ENCODE assay signal across 9 cellular contexts in the genomic region with DNA sequence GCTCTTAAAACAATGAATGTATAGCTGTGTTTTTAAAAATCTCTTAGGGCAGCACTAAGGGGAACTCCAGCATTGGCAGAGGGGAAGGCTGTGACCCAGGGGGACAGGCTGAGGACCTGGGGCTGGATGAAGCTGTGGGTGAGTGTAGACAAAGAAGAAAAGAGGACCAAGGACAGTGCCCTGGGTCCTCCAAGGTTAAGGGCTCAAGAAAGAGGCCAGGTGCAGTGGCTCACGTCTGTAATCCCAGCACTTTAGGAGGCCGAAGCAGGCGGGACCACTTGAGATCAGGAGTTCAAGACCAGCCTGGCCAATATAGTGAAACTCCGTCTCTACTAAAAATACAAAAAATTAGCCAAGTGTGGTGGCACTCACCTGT. TPM values are rescaled to one million over a fixed set of nuclear protein-coding genes. Genes with fewer than 3 reads are reported as not detected.
DNase-seq lines count a peak whose midpoint lies in the region; ATAC-seq and TF ChIP-seq lines count a peak whose summit lies in the region.
"Not testable (repeated sequence)": the region's sequence is repeated elsewhere in the genome, so short reads cannot be mapped to it uniquely, and the experiment has no call there.
"Had no signal": no experiment of that assay in that cellular context is flagged by ENCODE, and none has a peak within 500 bp of the region (broad histone marks: within the 10 kb centered on the region; RNA-seq: fewer than 3 reads in every experiment).

No MANE protein-coding gene starts in this region.

- ATAC-seq in naive thymus-derived CD4-positive, alpha-beta T cell: not testable (repeated sequence)

- H3K36me3 ChIP-seq in BLaER1 (peaks cover 19% of the 10 kb centered on the region), spleen (peaks cover 0 to 22% (median 0%) of the 10 kb centered on the region in 6 donors)
- H3K36me3 ChIP-seq in SK-N-SH (replicated peaks in 1 of 2; ENCODE audit: control insufficient read depth in 1 of 2, insufficient read depth in 2 of 2, low read length in 1 of 2); naive thymus-derived CD4-positive, alpha-beta T cell (ENCODE audit: control insufficient read depth in 2 of 3, insufficient read depth in 3 of 3, low read length in 3 of 3): not testable (repeated sequence)

- not testable (repeated sequence) for TF ChIP-seq CTCF in SK-N-SH (IDR thresholded peaks at IDR 0.05); brain (conservative IDR thresholded peaks at IDR 0.05); glutamatergic neuron (IDR thresholded peaks at IDR 0.05; ENCODE audit: partially characterized antibody, unreplicated experiment); spleen (IDR thresholded peaks at IDR 0.05 in 8 of 11, conservative IDR thresholded peaks at IDR 0.05 in 3 of 11)

- not testable (repeated sequence) for H3K27ac ChIP-seq in BLaER1; SK-N-SH (ENCODE audit: low read depth in 2 of 2, low read length in 1 of 2)
- peak overlapping the region; percentile 55 for H3K27ac ChIP-seq in naive thymus-derived CD4-positive, alpha-beta T cell (ENCODE audit: low read depth, low read length)
- H3K27ac ChIP-seq in spleen: peak overlapping the region in 5 of 8 donors; percentile 61 to 89 (median 63)

- TF ChIP-seq EP300 in SK-N-SH (IDR thresholded peaks at IDR 0.05; ENCODE audit: borderline replicate concordance in 1 of 2, low read depth in 1 of 2, low read length in 1 of 2): not testable (repeated sequence)

- not testable (repeated sequence) for H3K9me3 Mint-ChIP-seq in activated T-cell treated with anti-CD3 and anti-CD28 coated beads, Interleukin-2, amount 50 U/mL, for 24 hours; brain; glutamatergic neuron (ENCODE audit: unreplicated experiment); naive thymus-derived CD4-positive, alpha-beta T cell

- not testable (repeated sequence) for H3K9me2 ChIP-seq in SK-N-SH

- H4K20me1 ChIP-seq in BLaER1 (peaks cover 34% of the 10 kb centered on the region), SK-N-SH (ENCODE audit: insufficient read depth) (peaks cover 34% of the 10 kb centered on the region)

- H3K4me2 ChIP-seq in BLaER1: peak overlapping the region; percentile 76
- H3K4me2 ChIP-seq in SK-N-SH: peak overlapping the region; percentile 69; the same call in 1 of the 2 replicates

- intact Hi-C loops in naive thymus-derived CD4-positive, alpha-beta T cell (cut with micrococcal nuclease): loop anchor here (1.0 to 2.0 kb wide), 3 partner anchors 9 to 101 kb away; partner anchors contain the start of genes CDC25B (in 1 of the 2), MAVS (in 1 of the 2) and PANK2 (in 1 of the 2)
- intact Hi-C loops in spleen (cut with DNase I; ENCODE audit: low total_unique reads): loop anchor here (2.0 kb wide), 1 partner anchor 31 kb away; no protein-coding TSS in a partner anchor

- H3K36me3 Mint-ChIP-seq in activated T-cell treated with anti-CD3 and anti-CD28 coated beads, Interleukin-2, amount 50 U/mL, for 24 hours (ENCODE audit: low read depth): peaks cover 25% of the 10 kb centered on the region
- not testable (repeated sequence) for H3K36me3 Mint-ChIP-seq in brain; glutamatergic neuron (ENCODE audit: unreplicated experiment); naive thymus-derived CD4-positive, alpha-beta T cell

- H3K9me3 ChIP-seq in BLaER1; SK-N-SH; naive thymus-derived CD4-positive, alpha-beta T cell (ENCODE audit: control insufficient read depth in 2 of 3, low read length in 3 of 3); spleen: not testable (repeated sequence)

- not testable (repeated sequence) for TF ChIP-seq POLR2A in spleen (IDR thresholded peaks at IDR 0.05)

- not testable (repeated sequence) for TF ChIP-seq RAD21 in SK-N-SH (IDR thresholded peaks at IDR 0.05; ENCODE audit: low read length)

- H3F3A ChIP-seq in SK-N-SH (replicated peaks; ENCODE audit: insufficient read depth): not testable (repeated sequence)

- peaks cover 36% of the 10 kb centered on the region for H3K79me2 ChIP-seq in SK-N-SH (ENCODE audit: insufficient read depth)

- peak overlapping the region; percentile 40 for H3K27ac Mint-ChIP-seq in activated T-cell treated with anti-CD3 and anti-CD28 coated beads, Interleukin-2, amount 50 U/mL, for 24 hours
- H3K27ac Mint-ChIP-seq in brain: peak overlapping the region; percentile 58 to 93 (median 76)
- not testable (repeated sequence) for H3K27ac Mint-ChIP-seq in glutamatergic neuron (ENCODE audit: unreplicated experiment)
- peak overlapping the region; percentile 0 to 82 (median 72) for H3K27ac Mint-ChIP-seq in naive thymus-derived CD4-positive, alpha-beta T cell

- not testable (repeated sequence) for H3K27me3 ChIP-seq in BLaER1; SK-N-SH (ENCODE audit: insufficient read depth); naive thymus-derived CD4-positive, alpha-beta T cell (ENCODE audit: control insufficient read depth in 2 of 2, insufficient read depth in 2 of 2, low read length in 2 of 2); spleen (replicated peaks in 1 of 7)

- H3K4me1 ChIP-seq in BLaER1: peaks cover 38% of the 10 kb centered on the region
- peaks cover 26 to 27% of the 10 kb centered on the region in 2 experiments; a peak in 3 of 4 replicates for H3K4me1 ChIP-seq in SK-N-SH (ENCODE audit: control insufficient read depth in 1 of 2, insufficient read depth in 2 of 2, low read depth in 1 of 2, low read length in 1 of 2)
- not testable (repeated sequence) for H3K4me1 ChIP-seq in naive thymus-derived CD4-positive, alpha-beta T cell (ENCODE audit: control insufficient read depth in 2 of 2, insufficient read depth in 2 of 2, low read length in 2 of 2)
- peaks cover 21 to 62% (median 50%) of the 10 kb centered on the region in 6 donors for H3K4me1 ChIP-seq in spleen

- CTCF ChIA-PET in SK-N-SH (lab: Yijun Ruan, JAX): interaction anchor here (0.6 to 6.4 kb wide), 17 partner anchors 8 to 584 kb away, joined by 3 to 161 read pairs (median 4); partner anchors contain the start of genes ADISSP, AP5S1 and CDC25B
- CTCF ChIA-PET in naive thymus-derived CD4-positive, alpha-beta T cell (lab: Charles Lee): interaction anchor here (0.7 to 8.4 kb wide), 9 partner anchors 19 to 297 kb away, joined by 3 to 82 read pairs (median 5); partner anchors contain the start of gene AP5S1

- H2AFZ ChIP-seq in SK-N-SH (ENCODE audit: low read depth): not testable (repeated sequence)

- peak overlapping the region; percentile 69 for H3K4me3 Mint-ChIP-seq in activated T-cell treated with anti-CD3 and anti-CD28 coated beads, Interleukin-2, amount 50 U/mL, for 24 hours
- H3K4me3 Mint-ChIP-seq in brain (peak overlapping the region; percentile 73 to 90 (median 83)), glutamatergic neuron (ENCODE audit: unreplicated experiment) (peak overlapping the region; percentile 61)
- H3K4me3 Mint-ChIP-seq in naive thymus-derived CD4-positive, alpha-beta T cell: peak overlapping the region in 9 of 10 donors; percentile 60 to 80 (median 73)

- DNase-seq in Jurkat, Clone E6-1 (ENCODE audit: low read depth, low spot score); SK-N-SH; activated T-cell treated with anti-CD3 and anti-CD28 coated beads, Interleukin-2, amount 50 U/mL, for 24 hours; glutamatergic neuron; naive thymus-derived CD4-positive, alpha-beta T cell: not testable (repeated sequence)
- peak; percentile 34 for DNase-seq in spleen

- POLR2A ChIA-PET in SK-N-SH (lab: Yijun Ruan, JAX): interaction anchor here (1.0 to 2.8 kb wide), 3 partner anchors 25 to 32 kb away, joined by 4 to 20 read pairs (median 14); partner anchors contain the start of gene AP5S1
- POLR2A ChIA-PET in naive thymus-derived CD4-positive, alpha-beta T cell (lab: Charles Lee): interaction anchor here (1.1 to 6.0 kb wide), 7 partner anchors 9 to 66 kb away, joined by 3 to 85 read pairs (median 8); partner anchors contain the start of genes ADISSP and AP5S1

- peak overlapping the region; percentile 93; the same call in 1 of the 2 replicates for H3K9ac ChIP-seq in BLaER1
- H3K9ac ChIP-seq in SK-N-SH: not testable (repeated sequence)

- H3K27me3 Mint-ChIP-seq in activated T-cell treated with anti-CD3 and anti-CD28 coated beads, Interleukin-2, amount 50 U/mL, for 24 hours; brain; glutamatergic neuron (ENCODE audit: unreplicated experiment): not testable (repeated sequence)
- H3K27me3 Mint-ChIP-seq in naive thymus-derived CD4-positive, alpha-beta T cell: peaks cover 0 to 12% (median 0%) of the 10 kb centered on the region in 5 donors

- H3K4me1 Mint-ChIP-seq in activated T-cell treated with anti-CD3 and anti-CD28 coated beads, Interleukin-2, amount 50 U/mL, for 24 hours (ENCODE audit: low read depth): peaks cover 38% of the 10 kb centered on the region
- H3K4me1 Mint-ChIP-seq in brain: peaks cover 49% of the 10 kb centered on the region
- H3K4me1 Mint-ChIP-seq in glutamatergic neuron (ENCODE audit: low read depth, unreplicated experiment): not testable (repeated sequence)
- peaks cover 26 to 39% (median 36%) of the 10 kb centered on the region in 7 donors for H3K4me1 Mint-ChIP-seq in naive thymus-derived CD4-positive, alpha-beta T cell

- H3K4me3 ChIP-seq in BLaER1: peak overlapping the region; percentile 89
- peak overlapping the region; percentile 62 for H3K4me3 ChIP-seq in Jurkat, Clone E6-1 (ENCODE audit: low read length)
- not testable (repeated sequence) for H3K4me3 ChIP-seq in SK-N-SH (ENCODE audit: low read depth in 2 of 2, low read length in 1 of 2)
- H3K4me3 ChIP-seq in naive thymus-derived CD4-positive, alpha-beta T cell (ENCODE audit: low read length): peak overlapping the region; percentile 29
- H3K4me3 ChIP-seq in spleen: peak overlapping the region in 1 of 8 donors; percentile 83

- WGBS in SK-N-SH (ENCODE audit: low lambda C conversion rate): 94% methylated on average over 4 of the region's 4 CpGs
- 81 to 92% (median 85%) methylated on average over 4 of the region's 4 CpGs for WGBS in spleen, 5 donors

RNA-seq across cellular contexts. Expression of gene CENPB, which starts 1.1 kb away (rescaled TPM):
- polyA plus RNA-seq in Jurkat, Clone E6-1 (2012; ENCODE audit: insufficient read depth, insufficient read length): 64.2 TPM
- polyA plus RNA-seq in SK-N-SH (2012; rRNA removed) (37.6 and 41.2 TPM in 2 replicates), brain (ENCODE audit: insufficient read depth, low read depth, low replicate concordance) (122 TPM), spleen (10 to 100 TPM; 24.8 to 56.9 (median 29.3) TPM)
- 29.8 and 39.9 TPM in 2 replicates for polyA plus RNA-seq in SK-N-SH (2012; cell fraction: cytosol; rRNA removed)
- 26.3 and 35.2 TPM in 2 replicates for polyA plus RNA-seq in SK-N-SH (2012; cell fraction: nucleus; rRNA removed)
- total RNA-seq in glutamatergic neuron (ENCODE audit: unreplicated experiment) (47.1 TPM), spleen (10 to 100 TPM; 41.8 to 84.7 (median 57.9) TPM)
- 10 to 100 TPM; 35.3 to 73.6 (median 50.0) TPM for total RNA-seq in naive thymus-derived CD4-positive, alpha-beta T cell
- 1 to 10 TPM; 1.3 to 1.8 TPM for polyA plus RNA-seq in naive thymus-derived CD4-positive, alpha-beta T cell

RNA-seq across cellular contexts. Expression of gene SPEF1, which starts 6.4 kb away (rescaled TPM):
- polyA plus RNA-seq in Jurkat, Clone E6-1 (2012; ENCODE audit: insufficient read depth, insufficient read length): not detected
- polyA plus RNA-seq in SK-N-SH (2012; rRNA removed): 1.6 and 1.8 TPM in 2 replicates
- 1.1 and 1.4 TPM in 2 replicates for polyA plus RNA-seq in SK-N-SH (2012; cell fraction: cytosol; rRNA removed)
- polyA plus RNA-seq in SK-N-SH (2012; cell fraction: nucleus; rRNA removed): 4.5 and 5.8 TPM in 2 replicates
- polyA plus RNA-seq in brain (ENCODE audit: insufficient read depth, low read depth, low replicate concordance): 1.0 TPM
- 0.22 TPM for total RNA-seq in glutamatergic neuron (ENCODE audit: unreplicated experiment)
- under 1 TPM in 3 of 5 experiments, not detected in 2; 0.24 to 0.32 (median 0.29) TPM for total RNA-seq in naive thymus-derived CD4-positive, alpha-beta T cell
- polyA plus RNA-seq in naive thymus-derived CD4-positive, alpha-beta T cell: not detected
- total RNA-seq in spleen: not detected
- under 1 TPM in 2 of 3 donors, not detected in 1; 0.06 to 0.11 TPM for polyA plus RNA-seq in spleen
- total RNA-seq: H4 had no signal

RNA-seq across cellular contexts. Expression of gene CDC25B, which starts 8.5 kb away (rescaled TPM):
- 78.9 TPM for polyA plus RNA-seq in Jurkat, Clone E6-1 (2012; ENCODE audit: insufficient read depth, insufficient read length)
- polyA plus RNA-seq in SK-N-SH (2012; rRNA removed): 41.5 and 56.5 TPM in 2 replicates
- polyA plus RNA-seq in SK-N-SH (2012; cell fraction: cytosol; rRNA removed): 26.5 and 35.3 TPM in 2 replicates
- 173 and 208 TPM in 2 replicates for polyA plus RNA-seq in SK-N-SH (2012; cell fraction: nucleus; rRNA removed)
- polyA plus RNA-seq in brain (ENCODE audit: insufficient read depth, low read depth, low replicate concordance): 139 TPM
- 27.6 TPM for total RNA-seq in glutamatergic neuron (ENCODE audit: unreplicated experiment)
- total RNA-seq in naive thymus-derived CD4-positive, alpha-beta T cell: 100 to 1,000 TPM; 166 to 392 (median 281) TPM
- 10 to 100 TPM; 37.0 to 45.7 TPM for polyA plus RNA-seq in naive thymus-derived CD4-positive, alpha-beta T cell
- 10 to 100 TPM; 48.3 to 67.7 (median 55.1) TPM for total RNA-seq in spleen
- 10 to 100 TPM; 22.8 to 45.8 (median 42.9) TPM for polyA plus RNA-seq in spleen

RNA-seq across cellular contexts. Expression of gene ADISSP, which starts 20.1 kb away (rescaled TPM):
- polyA plus RNA-seq in Jurkat, Clone E6-1 (2012; ENCODE audit: insufficient read depth, insufficient read length): 87.4 TPM
- polyA plus RNA-seq in SK-N-SH (2012; rRNA removed): 59.9 and 73.9 TPM in 2 replicates
- 31.6 and 54.9 TPM in 2 replicates for polyA plus RNA-seq in SK-N-SH (2012; cell fraction: cytosol; rRNA removed)
- 36.1 and 49.8 TPM in 2 replicates for polyA plus RNA-seq in SK-N-SH (2012; cell fraction: nucleus; rRNA removed)
- 54.2 TPM for polyA plus RNA-seq in brain (ENCODE audit: insufficient read depth, low read depth, low replicate concordance)
- total RNA-seq in glutamatergic neuron (ENCODE audit: unreplicated experiment): 54.6 TPM
- 10 to 100 TPM; 14.0 to 27.4 (median 18.4) TPM for total RNA-seq in naive thymus-derived CD4-positive, alpha-beta T cell
- polyA plus RNA-seq in naive thymus-derived CD4-positive, alpha-beta T cell: 10 to 100 TPM; 20.7 to 21.7 TPM
- 10 to 100 TPM; 29.4 to 42.4 (median 35.1) TPM for total RNA-seq in spleen
- polyA plus RNA-seq in spleen: 10 to 100 TPM; 31.3 to 55.5 (median 36.8) TPM

RNA-seq across cellular contexts. Expression of gene AP5S1, which starts 32.7 kb away (rescaled TPM):
- polyA plus RNA-seq in Jurkat, Clone E6-1 (2012; ENCODE audit: insufficient read depth, insufficient read length): 15.1 TPM
- polyA plus RNA-seq in SK-N-SH (2012; rRNA removed): 8.6 and 10.3 TPM in 2 replicates
- polyA plus RNA-seq in SK-N-SH (2012; cell fraction: cytosol; rRNA removed): 4.7 and 6.5 TPM in 2 replicates
- polyA plus RNA-seq in SK-N-SH (2012; cell fraction: nucleus; rRNA removed): 9.7 and 10.8 TPM in 2 replicates
- polyA plus RNA-seq in brain (ENCODE audit: insufficient read depth, low read depth, low replicate concordance): 15.1 TPM
- 8.1 TPM for total RNA-seq in glutamatergic neuron (ENCODE audit: unreplicated experiment)
- 10 to 100 TPM in 4 of 5 experiments, 1 to 10 TPM in 1; 7.9 to 14.0 (median 10.8) TPM for total RNA-seq in naive thymus-derived CD4-positive, alpha-beta T cell
- 10 to 100 TPM; 19.8 to 25.9 TPM for polyA plus RNA-seq in naive thymus-derived CD4-positive, alpha-beta T cell
- 10 to 100 TPM; 11.1 to 19.0 (median 17.1) TPM for total RNA-seq in spleen
- polyA plus RNA-seq in spleen: 1 to 10 TPM; 5.3 to 9.6 (median 5.6) TPM

Comparison
In these comparisons a context has a peak if more than half of its experiments do, and no peak if none do; other contexts are left out.
1. RNA of gene CENPB, which starts 1.1 kb away (polyA plus RNA-seq): 122 TPM in brain (single experiment), 26.3 to 41.2 TPM in SK-N-SH and 24.8 to 56.9 TPM in spleen; 1.3 to 1.8 TPM in naive thymus-derived CD4-positive, alpha-beta T cell; every median in the first group is over 4 times any median in the second.
2. Peak in every context shown above with its lines, with median percentiles within 50 percentile points of each other: H3K4me3 Mint-ChIP-seq.